In genomic region chr4:118755438-118756226, GRCh38 we compare ENCODE assay signal across 16 cellular contexts.
DNase-seq lines count a peak whose midpoint lies in the region; ATAC-seq, FAIRE-seq and TF ChIP-seq lines count a peak whose summit lies in the region.
"Had no signal": no experiment of that assay in that cellular context is flagged by ENCODE, and none has a peak within 500 bp of the region (broad histone marks: within the 10 kb centered on the region; RNA-seq: fewer than 3 reads in every experiment).

No MANE protein-coding gene starts in this region.

- POLR2A ChIA-PET in HepG2 (lab: Yijun Ruan, JAX) (no interaction called here), HEK293T (lab: Yijun Ruan, JAX) (no interaction called here)

- FAIRE-seq in HepG2 (lab: Jason Lieb, UNC) (no peak), islet of Langerhans (lab: Jason Lieb, UNC) (peak; percentile 81), small intestine (lab: Jason Lieb, UNC) (no peak)

- TF ChIP-seq CTCF in right lobe of liver (IDR thresholded peaks at IDR 0.05) (no peak), HepG2 (CRISPR knock-in tag; IDR thresholded peaks at IDR 0.05) (no peak), dorsolateral prefrontal cortex (IDR thresholded peaks at IDR 0.05 in 54 of 56, conservative IDR thresholded peaks at IDR 0.05 in 2 of 56; ENCODE audit: low read depth in 1 of 56, partially characterized antibody in 56 of 56) (no peak)

- no peak overlapping the region for H3K9ac ChIP-seq in HepG2 (ENCODE audit: insufficient read depth, low read depth, low read length)

- no peak for DNase-seq in right lobe of liver
- DNase-seq in HepG2 (ENCODE audit: low spot score) = no peak
- peak; percentile 29 for DNase-seq in small intestine
- no peak for DNase-seq in HEK293T (ENCODE audit: extremely low spot score)
- DNase-seq in NCI-H2171 treated with DMSO at 0.1 percent for 48 hours (lab: John Stamatoyannopoulos, UW) = no peak
- no peak for DNase-seq in SW480 (ENCODE audit: low spot score)
- DNase-seq in dorsolateral prefrontal cortex = no peak
- DNase-seq: amniotic stem cell, glutamatergic neuron, NCI-H146, NCI-H345, nucleus accumbens, OCI-M1 had no signal

- H3K27me3 ChIP-seq in right lobe of liver (no peaks in the 10 kb centered on the region), HepG2 (ENCODE audit: control insufficient read depth in 1 of 2, insufficient read depth in 2 of 2, low read length in 2 of 2) (no peaks in the 10 kb centered on the region), small intestine (ENCODE audit: control insufficient read depth in 2 of 2, insufficient read depth in 2 of 2, low read length in 2 of 2) (no peaks in the 10 kb centered on the region), dorsolateral prefrontal cortex (no peaks in the 10 kb centered on the region)

- intact Hi-C loops in right lobe of liver (cut with DNase I) = no loop called here
- intact Hi-C loops in HepG2 (cut with micrococcal nuclease; ENCODE audit: unreplicated experiment) = no loop called here
- intact Hi-C loops in dorsolateral prefrontal cortex (cut with DNase I) = no loop called here

- H3K9me3 ChIP-seq in right lobe of liver (no peaks in the 10 kb centered on the region), HepG2 (ENCODE audit: low read length) (no peaks in the 10 kb centered on the region), small intestine (ENCODE audit: control insufficient read depth, low read depth) (no peaks in the 10 kb centered on the region)

- H2AFZ ChIP-seq in HepG2 (ENCODE audit: low read length) = no peak overlapping the region

- ATAC-seq in right lobe of liver = no peak
- ATAC-seq in HepG2 = no peak
- ATAC-seq: activated T-helper 17 cell treated with anti-CD3 and anti-CD28 coated beads, Interleukin-2, amount 50 U/mL, for 72 hours had no signal

- TF ChIP-seq RAD21 in HepG2 (CRISPR knock-in tag; IDR thresholded peaks at IDR 0.05) = no peak

- H3K4me1 ChIP-seq in right lobe of liver (peaks cover 0 to 29% (median 13%) of the 10 kb centered on the region in 4 donors), HepG2 (ENCODE audit: insufficient read depth, low read length) (peaks cover 48% of the 10 kb centered on the region), small intestine (ENCODE audit: control insufficient read depth in 2 of 2, insufficient read depth in 1 of 2, low read depth in 1 of 2, low read length in 1 of 2) (peaks cover 2 to 11% of the 10 kb centered on the region in 2 donors)

- TF ChIP-seq POLR2A in right lobe of liver (IDR thresholded peaks at IDR 0.05) (no peak), HepG2 (IDR thresholded peaks at IDR 0.05; ENCODE audit: insufficient read depth in 1 of 2, low read depth in 2 of 2, low read length in 2 of 2) (no peak)

- H3K4me2 ChIP-seq in HepG2 (ENCODE audit: low read depth, low read length) = no peak overlapping the region

- in situ Hi-C loops in HepG2 (cut with HindIII; ENCODE audit: extremely low pct_ligation_motif_present, low pct_unique_long_range_greater_than_20kb) = no loop called here

- no TSS peak for BruUV-seq in HepG2 (replicated peaks; lab: Mats Ljungman, UMichigan)

- TF ChIP-seq EP300 in HepG2 (IDR thresholded peaks at IDR 0.05; ENCODE audit: low read depth in 2 of 2, low read length in 2 of 2) = no peak
- no peak for TF ChIP-seq EP300 in HepG2 (CRISPR knock-in tag; IDR thresholded peaks at IDR 0.05; ENCODE audit: borderline replicate concordance)

- no peaks in the 10 kb centered on the region for H3K79me2 ChIP-seq in HepG2 (ENCODE audit: insufficient read depth, low read length)

- peaks cover 3% of the 10 kb centered on the region; the same call in 1 of the 2 replicates for H4K20me1 ChIP-seq in HepG2 (ENCODE audit: insufficient read depth, low read length)

- H3K4me3 ChIP-seq in right lobe of liver (no peak overlapping the region), HepG2 (replicated peaks in 1 of 3; ENCODE audit: insufficient read depth in 1 of 3, low read depth in 2 of 3, low read length in 3 of 3) (no peak overlapping the region), small intestine (ENCODE audit: low read depth in 1 of 2, low read length in 2 of 2) (no peak overlapping the region), dorsolateral prefrontal cortex (no peak overlapping the region)

- peak overlapping the region in 2 of 3 donors; percentile 4 to 8 for H3K27ac ChIP-seq in right lobe of liver
- no peak overlapping the region for H3K27ac ChIP-seq in HepG2 (ENCODE audit: extremely low read length, insufficient read depth, low read length)
- H3K27ac ChIP-seq in small intestine (ENCODE audit: low read depth in 1 of 2, low read length in 1 of 2) = no peak overlapping the region
- H3K27ac ChIP-seq in dorsolateral prefrontal cortex = peak overlapping the region in 7 of 59 donors; percentile 0 to 34 (median 13)
- H3K27ac ChIP-seq: epithelial cell of prostate had no signal

- WGBS in right lobe of liver (ENCODE audit: insufficient coverage, low coverage, low lambda C conversion rate, missing lambda C conversion rate) = 71% methylated on average over 2 of the region's 2 CpGs
- 58% methylated on average over 2 of the region's 2 CpGs for WGBS in HepG2 (ENCODE audit: low lambda C conversion rate)
- WGBS in small intestine, 3 donors = 69 to 74% (median 73%) methylated on average over 2 of the region's 2 CpGs

- CTCF ChIA-PET in HepG2 (lab: Yijun Ruan, JAX; ENCODE audit: low intra/inter-chr PET ratio, low total read pairs) = no interaction called here
- CTCF ChIA-PET in HEK293T (lab: Yijun Ruan, JAX) = interaction anchor here (1.3 kb wide), 1 partner anchor 16 kb away, joined by 3 read pairs; no protein-coding TSS in a partner anchor

- H3K36me3 ChIP-seq in right lobe of liver (peaks cover 0 to 27% (median 11%) of the 10 kb centered on the region in 4 donors), HepG2 (replicated peaks in 1 of 2; ENCODE audit: control insufficient read depth in 1 of 2, insufficient read depth in 2 of 2, low read length in 2 of 2) (peaks cover 10 to 29% of the 10 kb centered on the region in 2 experiments), small intestine (ENCODE audit: control insufficient read depth in 2 of 2, insufficient read depth in 2 of 2, low read length in 2 of 2) (peaks cover 0 to 3% of the 10 kb centered on the region in 2 donors)

TF ChIP-seq in HepG2, 621 proteins besides CTCF, POLR2A, EP300 and RAD21 (continues in another document):
- TF ChIP-seq ZNF839 (CRISPR knock-in tag; IDR thresholded peaks at IDR 0.05; ENCODE audit: borderline replicate concordance) (no peak), ARNT (IDR thresholded peaks at IDR 0.05) (no peak), ZNF749 (CRISPR knock-in tag; IDR thresholded peaks at IDR 0.05; ENCODE audit: borderline replicate concordance) (no peak), BRD4 (CRISPR knock-in tag; IDR thresholded peaks at IDR 0.05) (no peak), SUZ12 (IDR thresholded peaks at IDR 0.05; ENCODE audit: low read depth, low read length) (no peak), KDM5B (CRISPR knock-in tag; IDR thresholded peaks at IDR 0.05; ENCODE audit: borderline replicate concordance) (no peak), ZKSCAN1 (IDR thresholded peaks at IDR 0.05; ENCODE audit: low read length) (no peak), ZBTB7A (CRISPR knock-in tag; IDR thresholded peaks at IDR 0.05) (no peak), ZNF546 (CRISPR knock-in tag; conservative IDR thresholded peaks at IDR 0.05) (no peak), NFE2L2 (IDR thresholded peaks at IDR 0.05; ENCODE audit: low read length) (no peak), MAFG (CRISPR knock-in tag; IDR thresholded peaks at IDR 0.05) (no peak), FOXK1 (CRISPR knock-in tag; IDR thresholded peaks at IDR 0.05; ENCODE audit: borderline replicate concordance, low read depth) (no peak), CEBPB (IDR thresholded peaks at IDR 0.05; ENCODE audit: borderline replicate concordance, low read depth, low read length) (no peak), ZNF101 (CRISPR knock-in tag; IDR thresholded peaks at IDR 0.05; ENCODE audit: borderline replicate concordance, low read depth) (no peak), SNRNP70 (IDR thresholded peaks at IDR 0.05; ENCODE audit: low read depth, low read length) (no peak)

TF ChIP-seq in HEK293T, 16 proteins besides CTCF, POLR2A, EP300 and RAD21:
- TF ChIP-seq L3MBTL2 (conservative IDR thresholded peaks at IDR 0.05) (no peak), FOXA1 (IDR thresholded peaks at IDR 0.05) (no peak), TARDBP (IDR thresholded peaks at IDR 0.05) (no peak), FOXK2 (IDR thresholded peaks at IDR 0.05) (no peak), SP1 (IDR thresholded peaks at IDR 0.05) (no peak), SUZ12 (IDR thresholded peaks at IDR 0.05) (no peak), HDGF (IDR thresholded peaks at IDR 0.05; ENCODE audit: borderline replicate concordance) (no peak)

Comparison
In these comparisons a context has a peak if more than half of its experiments do, and no peak if none do; other contexts are left out.
1. H3K27ac ChIP-seq: peak in right lobe of liver (2 of 3); none in HepG2 (single experiment) and small intestine (0 of 2).